8 cellular contexts compared by ENCODE assay signal in the genomic region with DNA sequence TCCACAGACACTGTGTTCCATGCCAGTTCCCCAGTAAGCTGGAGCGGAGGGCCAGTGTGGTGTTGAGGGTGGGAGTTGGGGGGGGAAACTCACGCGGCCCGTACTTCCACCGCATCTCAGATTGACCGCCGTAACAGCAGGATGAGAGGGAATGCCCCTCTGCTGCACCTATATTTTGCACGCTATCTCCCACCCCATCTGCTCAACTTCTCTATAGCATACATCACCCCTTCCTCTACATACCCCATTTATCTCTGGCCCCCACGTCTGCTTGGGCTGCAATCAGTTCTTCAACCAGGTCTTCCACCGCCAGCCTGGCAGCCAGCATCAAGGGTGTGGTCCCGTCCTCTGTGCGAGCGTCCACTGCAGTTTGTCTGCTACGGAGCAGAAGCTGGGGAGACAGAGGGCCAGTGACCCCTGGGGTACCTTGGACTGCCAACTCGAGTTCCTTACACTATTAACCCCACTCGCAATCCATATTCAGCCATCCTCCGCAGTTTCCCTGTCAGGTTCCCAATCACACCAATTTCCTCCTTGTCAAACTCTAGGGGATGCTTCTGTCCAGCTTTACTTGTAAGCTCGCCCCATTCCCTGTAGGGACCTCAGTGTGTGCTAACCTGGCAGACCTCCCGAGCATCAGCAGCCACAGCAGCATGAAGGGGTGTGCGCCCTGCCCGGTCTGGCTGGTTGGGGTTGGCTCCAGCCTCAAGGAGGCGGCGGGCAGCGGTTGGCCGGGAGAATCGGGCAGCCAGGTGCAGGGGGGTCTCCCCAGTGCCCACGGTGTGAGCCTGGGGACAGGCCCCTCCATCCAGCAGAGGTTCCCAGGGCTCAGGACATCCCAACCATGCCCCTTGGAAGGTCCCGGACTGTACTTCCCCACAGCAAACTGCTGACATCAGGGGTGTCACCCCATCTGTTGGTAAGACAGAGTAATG. TPM values are rescaled to one million over a fixed set of nuclear protein-coding genes. Genes with fewer than 3 reads are reported as not detected.
DNase-seq lines count a peak whose midpoint lies in the region; ATAC-seq and TF ChIP-seq lines count a peak whose summit lies in the region.

No MANE protein-coding gene starts in this region.

- peak overlapping the region; percentile 97 for H3K27ac ChIP-seq in CD4-positive, CD25-positive, alpha-beta regulatory T cell (ENCODE audit: insufficient read depth, low read length, poor library complexity, severe bottlenecking)
- peak overlapping the region; percentile 98 for H3K27ac ChIP-seq in tibial artery

- peaks cover 22 to 37% (median 26%) of the 10 kb centered on the region in 4 donors for H3K4me1 Mint-ChIP-seq in CD4-positive, CD25-positive, alpha-beta regulatory T cell
- H3K4me1 Mint-ChIP-seq in chondrocyte (ENCODE audit: low read depth), result peaks cover 30% of the 10 kb centered on the region

- no peaks in the 10 kb centered on the region for H3K36me3 Mint-ChIP-seq in CD4-positive, CD25-positive, alpha-beta regulatory T cell
- no peaks in the 10 kb centered on the region for H3K36me3 Mint-ChIP-seq in chondrocyte (ENCODE audit: low read depth)

- no peak for TF ChIP-seq CTCF in chondrocyte (IDR thresholded peaks at IDR 0.05)
- no peak for TF ChIP-seq CTCF in tibial artery (IDR thresholded peaks at IDR 0.05)

- H3K27ac Mint-ChIP-seq in CD4-positive, CD25-positive, alpha-beta regulatory T cell, result peak overlapping the region; percentile 98 to 99 (median 98)
- H3K27ac Mint-ChIP-seq in chondrocyte (ENCODE audit: unreplicated experiment), result peak overlapping the region; percentile 100

- no peaks in the 10 kb centered on the region for H3K9me3 ChIP-seq in CD4-positive, CD25-positive, alpha-beta regulatory T cell (ENCODE audit: control insufficient read depth in 2 of 2, low read length in 2 of 2)
- H3K9me3 ChIP-seq in tibial artery, result no peaks in the 10 kb centered on the region

- intact Hi-C loops in tibial artery (cut with DNase I; ENCODE audit: low total_unique reads), result no loop called here

- peak overlapping the region; percentile 82 for H3K4me3 ChIP-seq in CD4-positive, CD25-positive, alpha-beta regulatory T cell (ENCODE audit: low read depth, low read length)
- H3K4me3 ChIP-seq in tibial artery, result peak overlapping the region; percentile 71 to 87

- peak overlapping the region; percentile 97 to 99 (median 99) for H3K4me3 Mint-ChIP-seq in CD4-positive, CD25-positive, alpha-beta regulatory T cell
- H3K4me3 Mint-ChIP-seq in chondrocyte (ENCODE audit: unreplicated experiment), result peak overlapping the region; percentile 92

- no peak for DNase-seq in CD4-positive, CD25-positive, alpha-beta regulatory T cell
- DNase-seq in NCI-H2227 (lab: John Stamatoyannopoulos, UW; ENCODE audit: unreplicated experiment) (peak; percentile 65), chondrocyte (ENCODE audit: low spot score) (no peak), lung microvascular endothelial cell (ENCODE audit: low read depth in 2 of 2) (peak; percentile 68 to 77), tibial artery (peak in 1 of 2 donors; percentile 81), middle frontal gyrus (ENCODE audit: extremely low spot score, low spot score) (no peak), NCI-H446 treated with DMSO at 0.1 percent for 48 hours (lab: John Stamatoyannopoulos, UW) (no peak)

- no peak for ATAC-seq in CD4-positive, CD25-positive, alpha-beta regulatory T cell (ENCODE audit: low read depth in 2 of 2)
- ATAC-seq in GM19452 (IDR thresholded peaks at IDR 0.05; ENCODE audit: unreplicated experiment), result no peak

- no peaks in the 10 kb centered on the region for H3K27me3 ChIP-seq in CD4-positive, CD25-positive, alpha-beta regulatory T cell (ENCODE audit: control insufficient read depth, insufficient read depth, low read length)
- peaks cover 0 to 15% of the 10 kb centered on the region in 2 donors for H3K27me3 ChIP-seq in tibial artery

- no peaks in the 10 kb centered on the region for H3K9me3 Mint-ChIP-seq in CD4-positive, CD25-positive, alpha-beta regulatory T cell
- no peaks in the 10 kb centered on the region for H3K9me3 Mint-ChIP-seq in chondrocyte (ENCODE audit: low read depth)

- H3K4me1 ChIP-seq in CD4-positive, CD25-positive, alpha-beta regulatory T cell (ENCODE audit: control insufficient read depth, insufficient read depth, low read length, poor library complexity, severe bottlenecking), result peaks cover 41% of the 10 kb centered on the region
- H3K4me1 ChIP-seq in tibial artery, result peaks cover 0 to 31% (median 16%) of the 10 kb centered on the region in 4 donors

- peaks cover 19% of the 10 kb centered on the region for H3K27me3 Mint-ChIP-seq in CD4-positive, CD25-positive, alpha-beta regulatory T cell
- H3K27me3 Mint-ChIP-seq in chondrocyte (ENCODE audit: low read depth), result no peaks in the 10 kb centered on the region

- no peaks in the 10 kb centered on the region for H3K36me3 ChIP-seq in CD4-positive, CD25-positive, alpha-beta regulatory T cell (ENCODE audit: control insufficient read depth, insufficient read depth, low read length)
- H3K36me3 ChIP-seq in tibial artery, result no peaks in the 10 kb centered on the region

RNA-seq across cellular contexts. Expression of a gene that starts 4.5 kb away (rescaled TPM):
- 202 TPM for total RNA-seq in CD4-positive, CD25-positive, alpha-beta regulatory T cell
- polyA plus RNA-seq in CD4-positive, CD25-positive, alpha-beta regulatory T cell, result 100 to 1,000 TPM in 2 of 4 donors, 10 to 100 TPM in 2; 82.4 to 109 (median 96.1) TPM
- total RNA-seq in chondrocyte, result 3.6 to 5.6 TPM (median 5.4 TPM) in 3 replicates
- total RNA-seq in lung microvascular endothelial cell, result 6.2 and 7.0 TPM in 2 replicates

RNA-seq across cellular contexts. Expression of a gene that starts 6.9 kb away (rescaled TPM):
- total RNA-seq in CD4-positive, CD25-positive, alpha-beta regulatory T cell, result 106 TPM
- polyA plus RNA-seq in CD4-positive, CD25-positive, alpha-beta regulatory T cell, result 1 to 10 TPM; 1.7 to 2.7 (median 1.9) TPM
- total RNA-seq in chondrocyte (58.6 to 66.5 TPM (median 66.3 TPM) in 3 replicates), lung microvascular endothelial cell (26.8 and 33.1 TPM in 2 replicates)

RNA-seq across cellular contexts. Expression of a gene that starts 12.9 kb away (rescaled TPM):
- 27.8 TPM for total RNA-seq in CD4-positive, CD25-positive, alpha-beta regulatory T cell
- polyA plus RNA-seq in CD4-positive, CD25-positive, alpha-beta regulatory T cell, result under 1 TPM in 2 of 4 donors, not detected in 2; 0.44 to 0.52 TPM
- total RNA-seq in chondrocyte (2.6 to 4.9 TPM (median 3.6 TPM) in 3 replicates), lung microvascular endothelial cell (0.22 and 0.60 TPM in 2 replicates)

RNA-seq across cellular contexts. Expression of a gene that starts 18.7 kb away (rescaled TPM):
- 30.0 TPM for total RNA-seq in CD4-positive, CD25-positive, alpha-beta regulatory T cell
- 100 to 1,000 TPM; 117 to 135 (median 131) TPM for polyA plus RNA-seq in CD4-positive, CD25-positive, alpha-beta regulatory T cell
- total RNA-seq in chondrocyte, result 45.2 to 48.0 TPM (median 45.2 TPM) in 3 replicates
- 38.6 and 57.1 TPM in 2 replicates for total RNA-seq in lung microvascular endothelial cell

RNA-seq across cellular contexts. Expression of a gene that starts 21.1 kb away (rescaled TPM):
- 23.9 TPM for total RNA-seq in CD4-positive, CD25-positive, alpha-beta regulatory T cell
- 10 to 100 TPM; 11.8 to 15.2 (median 14.3) TPM for polyA plus RNA-seq in CD4-positive, CD25-positive, alpha-beta regulatory T cell
- total RNA-seq in chondrocyte, result 66.7 to 77.2 TPM (median 67.0 TPM) in 3 replicates
- total RNA-seq in lung microvascular endothelial cell, result 8.3 and 11.9 TPM in 2 replicates

Comparison
In these comparisons a context has a peak if more than half of its experiments do, and no peak if none do; other contexts are left out.
1. DNase-seq: peak in NCI-H2227 (single experiment) and lung microvascular endothelial cell (2 of 2); none in CD4-positive, CD25-positive, alpha-beta regulatory T cell (0 of 3), chondrocyte (single experiment), middle frontal gyrus (single experiment) and NCI-H446 treated with DMSO at 0.1 percent for 48 hours (single experiment).
2. RNA of a gene that starts 4.5 kb away (total RNA-seq): 202 TPM in CD4-positive, CD25-positive, alpha-beta regulatory T cell (single experiment); 6.2 to 7.0 TPM in lung microvascular endothelial cell and 3.6 to 5.6 TPM in chondrocyte; every median in the first group is over 10 times any median in the second.